Comparison of ENCODE assay signal across 9 cellular contexts in genomic region chr7:2870471-2870941, GRCh38. TPM values are rescaled to one million over a fixed set of nuclear protein-coding genes. Genes with fewer than 3 reads are reported as not detected.
DNase-seq lines count a peak whose midpoint lies in the region; ATAC-seq and TF ChIP-seq lines count a peak whose summit lies in the region.
"Had no signal": no experiment of that assay in that cellular context is flagged by ENCODE, and none has a peak within 500 bp of the region (broad histone marks: within the 10 kb centered on the region; RNA-seq: fewer than 3 reads in every experiment).

No MANE protein-coding gene starts in this region.

- POLR2A ChIA-PET in Panc1 (lab: Charles Lee), result interaction anchor here (0.7 kb wide), 1 partner anchor 50 kb away, joined by 11 read pairs; no protein-coding TSS in a partner anchor

- no peaks in the 10 kb centered on the region for H3K9me3 ChIP-seq in BLaER1 treated with 17β-estradiol and CSF1 and Interleukin-3, amounts not matched to agents 10 nM and 100 nM (replicated peaks in 1 of 11)
- H3K9me3 ChIP-seq in Panc1 (ENCODE audit: control insufficient read depth, insufficient read depth, low read depth, low read length) (no peaks in the 10 kb centered on the region), right atrium auricular region (no peaks in the 10 kb centered on the region)

- H3K4me3 Mint-ChIP-seq in activated naive CD4-positive, alpha-beta T cell treated with anti-CD3 and anti-CD28 coated beads, Interleukin-2, amount 10 ng/mL, durations not matched to agents 7 days and 5 days, result peak overlapping the region; percentile 37

- ATAC-seq in GM21786 (IDR thresholded peaks at IDR 0.05; ENCODE audit: unreplicated experiment) (peak; percentile 42), Panc1 (0 out of 2 replicates have a peak, but pooled peaks have one; percentile 25), HG03520 (IDR thresholded peaks at IDR 0.05; ENCODE audit: unreplicated experiment) (no peak)

- H3K9me3 Mint-ChIP-seq in activated naive CD4-positive, alpha-beta T cell treated with anti-CD3 and anti-CD28 coated beads, Interleukin-2, amount 10 ng/mL, durations not matched to agents 7 days and 5 days, result no peaks in the 10 kb centered on the region

- H3K27me3 ChIP-seq in BLaER1 treated with 17β-estradiol and CSF1 and Interleukin-3, amounts not matched to agents 10 nM and 100 nM, result no peaks in the 10 kb centered on the region
- H3K27me3 ChIP-seq in Panc1 (ENCODE audit: control insufficient read depth, insufficient read depth, low read length) (no peaks in the 10 kb centered on the region), right atrium auricular region (no peaks in the 10 kb centered on the region)
- H3K27me3 ChIP-seq: cardiac muscle cell had no signal

- H3K4me1 ChIP-seq in BLaER1 treated with 17β-estradiol and CSF1 and Interleukin-3, amounts not matched to agents 10 nM and 100 nM, result peaks cover 62 to 97% (median 90%) of the 10 kb centered on the region in 10 experiments
- H3K4me1 ChIP-seq in Panc1 (ENCODE audit: control insufficient read depth, insufficient read depth, low read length) (peaks cover 8% of the 10 kb centered on the region; the same call in 1 of the 2 replicates), right atrium auricular region (peaks cover 0 to 12% of the 10 kb centered on the region in 2 donors)

- H3K27ac Mint-ChIP-seq in activated naive CD4-positive, alpha-beta T cell treated with anti-CD3 and anti-CD28 coated beads, Interleukin-2, amount 10 ng/mL, durations not matched to agents 7 days and 5 days, result peak overlapping the region; percentile 9

- TF ChIP-seq CTCF in Panc1 (IDR thresholded peaks at IDR 0.05) (no peak), right atrium auricular region (IDR thresholded peaks at IDR 0.05) (no peak)

- in situ Hi-C loops in Panc1 (cut with HindIII; ENCODE audit: low pct_unique_long_range_greater_than_20kb, low sequenced_read_pairs), result no loop called here

- peaks cover 4% of the 10 kb centered on the region for H3K27me3 Mint-ChIP-seq in activated naive CD4-positive, alpha-beta T cell treated with anti-CD3 and anti-CD28 coated beads, Interleukin-2, amount 10 ng/mL, durations not matched to agents 7 days and 5 days

- peaks cover 50% of the 10 kb centered on the region for H3K4me1 Mint-ChIP-seq in activated naive CD4-positive, alpha-beta T cell treated with anti-CD3 and anti-CD28 coated beads, Interleukin-2, amount 10 ng/mL, durations not matched to agents 7 days and 5 days

- intact Hi-C loops in Panc1 (cut with micrococcal nuclease; ENCODE audit: unreplicated experiment), result no loop called here

- H3K36me3 Mint-ChIP-seq in activated naive CD4-positive, alpha-beta T cell treated with anti-CD3 and anti-CD28 coated beads, Interleukin-2, amount 10 ng/mL, durations not matched to agents 7 days and 5 days, result no peaks in the 10 kb centered on the region

- DNase-seq in Panc1 (ENCODE audit: low read depth, low spot score), result no peak
- peak; percentile 81 for DNase-seq in activated naive CD4-positive, alpha-beta T cell treated with anti-CD3 and anti-CD28 coated beads, Interleukin-2, amount 10 ng/mL, durations not matched to agents 7 days and 5 days
- peak; percentile 83 for DNase-seq in right atrium auricular region (ENCODE audit: low spot score)
- DNase-seq in stimulated activated CD4-positive, alpha-beta T cell treated with anti-CD3 and anti-CD28 coated beads, Interleukin-4, amount 100 ng/mL, for 1 hour, result peak; percentile 26
- DNase-seq in OCI-M2 (lab: John Stamatoyannopoulos, UW; ENCODE audit: unreplicated experiment), result no peak

- peak overlapping the region in 10 of 11 experiments; percentile 52 to 87 (median 77); a peak in 19 of 22 replicates for H3K27ac ChIP-seq in BLaER1 treated with 17β-estradiol and CSF1 and Interleukin-3, amounts not matched to agents 10 nM and 100 nM
- H3K27ac ChIP-seq in Panc1 (ENCODE audit: low read length) (no peak overlapping the region), right atrium auricular region (no peak overlapping the region)
- H3K27ac ChIP-seq: cardiac muscle cell had no signal

- peak overlapping the region; percentile 86 to 99 (median 94) for H3K4me2 ChIP-seq in BLaER1 treated with 17β-estradiol and CSF1 and Interleukin-3, amounts not matched to agents 10 nM and 100 nM

- CTCF ChIA-PET in Panc1 (lab: Charles Lee), result interaction anchor here (0.9 kb wide), 1 partner anchor 17 kb away, joined by 8 read pairs; no protein-coding TSS in a partner anchor
- CTCF ChIA-PET in activated naive CD4-positive, alpha-beta T cell treated with anti-CD3 and anti-CD28 coated beads, Interleukin-2, amount 10 ng/mL, durations not matched to agents 7 days and 5 days (lab: Charles Lee), result interaction anchor here (1.0 kb wide), 1 partner anchor 195 kb away, joined by 3 read pairs; no protein-coding TSS in a partner anchor

- H4K20me1 ChIP-seq in BLaER1 treated with 17β-estradiol and CSF1 and Interleukin-3, amounts not matched to agents 10 nM and 100 nM, result no peaks in the 10 kb centered on the region

- H3K36me3 ChIP-seq in BLaER1 treated with 17β-estradiol and CSF1 and Interleukin-3, amounts not matched to agents 10 nM and 100 nM, result no peaks in the 10 kb centered on the region
- H3K36me3 ChIP-seq in Panc1 (ENCODE audit: control insufficient read depth, insufficient read depth, low read length), result no peaks in the 10 kb centered on the region
- H3K36me3 ChIP-seq in right atrium auricular region, result no peaks in the 10 kb centered on the region
- H3K36me3 ChIP-seq: cardiac muscle cell had no signal

- no TSS peak for BruUV-seq in Panc1 (replicated peaks; lab: Mats Ljungman, UMichigan)

- H3K4me3 ChIP-seq in BLaER1 treated with 17β-estradiol and CSF1 and Interleukin-3, amounts not matched to agents 10 nM and 100 nM, result peak overlapping the region; percentile 18 to 67 (median 56); a peak in 19 of 20 replicates
- H3K4me3 ChIP-seq in Panc1 (ENCODE audit: low read depth in 2 of 2, low read length in 2 of 2) (no peak overlapping the region), right atrium auricular region (peak overlapping the region in 1 of 2 donors; percentile 3)
- H3K4me3 ChIP-seq: cardiac muscle cell had no signal

- peak overlapping the region in 10 of 11 experiments; percentile 43 to 79 (median 70); a peak in 19 of 22 replicates for H3K9ac ChIP-seq in BLaER1 treated with 17β-estradiol and CSF1 and Interleukin-3, amounts not matched to agents 10 nM and 100 nM

RNA-seq across cellular contexts. Expression of gene GNA12, which starts 26.4 kb away (rescaled TPM):
- total RNA-seq in Panc1 (2021; ENCODE audit: unreplicated experiment) (139 TPM), right atrium auricular region (10 to 100 TPM; 26.3 to 38.8 TPM)
- polyA plus RNA-seq in Panc1 (2012; ENCODE audit: insufficient read length), result 170 TPM

Comparison
In these comparisons a context has a peak if more than half of its experiments do, and no peak if none do; other contexts are left out.
1. H3K27ac ChIP-seq: peak in BLaER1 treated with 17β-estradiol and CSF1 and Interleukin-3, amounts not matched to agents 10 nM and 100 nM (10 of 11); none in Panc1 (single experiment) and right atrium auricular region (0 of 2).
2. H3K4me3 ChIP-seq: peak in BLaER1 treated with 17β-estradiol and CSF1 and Interleukin-3, amounts not matched to agents 10 nM and 100 nM (10 of 10); none in Panc1 (0 of 2).
3. DNase-seq: peak in activated naive CD4-positive, alpha-beta T cell treated with anti-CD3 and anti-CD28 coated beads, Interleukin-2, amount 10 ng/mL, durations not matched to agents 7 days and 5 days (single experiment), right atrium auricular region (single experiment) and stimulated activated CD4-positive, alpha-beta T cell treated with anti-CD3 and anti-CD28 coated beads, Interleukin-4, amount 100 ng/mL, for 1 hour (single experiment); none in Panc1 (single experiment) and OCI-M2 (single experiment).